26 cellular contexts compared by ENCODE assay signal in the genomic region with DNA sequence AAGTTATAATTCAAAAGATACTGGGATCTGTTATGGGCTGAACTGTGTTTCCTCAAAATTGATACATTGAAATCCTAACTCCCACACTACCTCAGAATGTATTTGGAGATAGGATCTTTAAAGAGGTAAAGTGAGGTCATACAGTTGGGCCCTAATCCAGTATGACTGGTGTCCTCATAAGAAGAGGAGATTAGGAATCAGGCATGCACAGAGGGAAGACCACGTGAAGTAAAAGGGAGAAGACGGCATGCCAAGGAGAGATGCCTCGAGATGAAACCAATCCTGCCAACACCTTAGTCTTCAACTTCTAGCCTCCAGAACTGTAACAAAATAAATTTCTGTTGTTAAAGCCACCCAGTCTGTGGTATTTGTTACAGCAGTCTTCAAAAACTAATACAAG. TPM values are rescaled to one million over a fixed set of nuclear protein-coding genes. Genes with fewer than 3 reads are reported as not detected.
"Had no signal": no experiment of that assay in that cellular context is flagged by ENCODE, and none has a peak within 500 bp of the region (broad histone marks: within the 10 kb centered on the region; RNA-seq: fewer than 3 reads in every experiment).

No MANE protein-coding gene starts in this region.

- H3K9me3 ChIP-seq: heart left ventricle, ovary, prostate gland, thoracic aorta had no signal

- H3K27me3 ChIP-seq: brain microvascular endothelial cell, heart left ventricle, ovary had no signal

- ATAC-seq: effector memory CD8-positive, alpha-beta T cell; heart left ventricle; naive thymus-derived CD4-positive, alpha-beta T cell; sciatic nerve had no signal

- DNase-seq: activated CD4-positive, alpha-beta memory T cell treated with anti-CD3 and anti-CD28 coated beads for 36 hours; activated CD4-positive, alpha-beta T cell treated with anti-CD3 and anti-CD28 coated beads, Interleukin-2, amount 10 ng/mL, durations not matched to agents 24 days and 14 days; activated CD4-positive, CD25-positive, alpha-beta regulatory T cell treated with anti-CD3 and anti-CD28 coated beads, Interleukin-2, amount 50 U/mL, for 72 hours; activated CD8-positive, alpha-beta memory T cell treated with anti-CD3 and anti-CD28 coated beads, Interleukin-2, amount 50 U/mL, for 4 hours; activated gamma-delta T cell treated with Interleukin-2 at 50 U/mL for 16 hours; activated naive CD4-positive, alpha-beta T cell treated with anti-CD3 and anti-CD28 coated beads, Interleukin-2, amount 50 U/mL, for 16 hours; activated T-cell treated with anti-CD3 and anti-CD28 coated beads, Interleukin-2, amount 50 U/mL, for 1 hour; amniotic stem cell; brain microvascular endothelial cell; cortex of kidney; effector memory CD8-positive, alpha-beta T cell; heart left ventricle; naive thymus-derived CD4-positive, alpha-beta T cell; ovary; retina; stimulated activated CD4-positive, alpha-beta T cell treated with anti-CD3 and anti-CD28 coated beads, Interleukin-12 subunit alpha, Interleukin-12 subunit beta, amount 100 ng/mL, for 4 hours; stimulated activated CD4-positive, alpha-beta T cell treated with anti-CD3 and anti-CD28 coated beads, Interleukin-4, amount 100 ng/mL, for 1 hour; trophoblast cell had no signal

- H3K27ac ChIP-seq: brain microvascular endothelial cell, heart left ventricle, ovary, skin epidermis, thoracic aorta had no signal

- H3K4me1 ChIP-seq: prostate gland had no signal

- H3K4me3 ChIP-seq: heart left ventricle, ovary, prostate gland, skin epidermis, thoracic aorta had no signal

- H3K36me3 ChIP-seq: brain microvascular endothelial cell, ovary, prostate gland had no signal

- FAIRE-seq: astrocyte, TTC549 had no signal

RNA-seq across cellular contexts. Expression of gene CFAP69, which starts 5.9 kb away (rescaled TPM):
- total RNA-seq: activated CD4-positive, alpha-beta T cell treated with anti-CD3 and anti-CD28 coated beads, Interleukin-2, amount 10 ng/mL, durations not matched to agents 24 days and 14 days; activated T-helper 1 cell treated with anti-CD3 and anti-CD28 coated beads, Interleukin-12 subunit alpha, Interleukin-12 subunit beta, Interleukin-2, Interleukin-4 antibody, amounts not matched to agents 30 ng/mL and 10 ng/mL and 1 ng/mL, durations not matched to agents 14 hours and 24 hours and 36 hours had no signal
- polyA plus RNA-seq: naive thymus-derived CD4-positive, alpha-beta T cell had no signal

RNA-seq across cellular contexts. Expression of gene STEAP2, which starts 27.5 kb away (rescaled TPM):
- total RNA-seq: activated CD4-positive, alpha-beta memory T cell treated with anti-CD3 and anti-CD28 coated beads for 36 hours; activated CD4-positive, alpha-beta T cell treated with anti-CD3 and anti-CD28 coated beads, Interleukin-2, amount 10 ng/mL, durations not matched to agents 24 days and 14 days; activated CD8-positive, alpha-beta memory T cell treated with anti-CD3 and anti-CD28 coated beads for 36 hours; activated T-helper 1 cell treated with anti-CD3 and anti-CD28 coated beads, Interleukin-12 subunit alpha, Interleukin-12 subunit beta, Interleukin-2, Interleukin-4 antibody, amounts not matched to agents 30 ng/mL and 10 ng/mL and 1 ng/mL, durations not matched to agents 14 hours and 24 hours and 36 hours had no signal
- polyA plus RNA-seq: naive thymus-derived CD4-positive, alpha-beta T cell had no signal
